In genomic region chr20:62365814-62366369, GRCh38 we compare ENCODE assay signal across 8 cellular contexts. TPM values are rescaled to one million over a fixed set of nuclear protein-coding genes. Genes with fewer than 3 reads are reported as not detected.
DNase-seq lines count a peak whose midpoint lies in the region; ATAC-seq and TF ChIP-seq lines count a peak whose summit lies in the region.

No MANE protein-coding gene starts in this region.

- intact Hi-C loops in lower lobe of right lung (cut with DNase I) = no loop called here
- intact Hi-C loops in aorta (cut with DNase I) = no loop called here

- CTCF ChIA-PET in AG04450 (lab: Charles Lee) = interaction anchor here (0.6 to 1.8 kb wide), 3 partner anchors 10 to 21 kb away, joined by 4 to 5 read pairs (median 5); no protein-coding TSS in a partner anchor

- H3K36me3 ChIP-seq in KMS-11 (ENCODE audit: insufficient read depth) (no peaks in the 10 kb centered on the region), lower lobe of right lung (peaks cover 5% of the 10 kb centered on the region), aorta (ENCODE audit: control insufficient read depth in 1 of 2, insufficient read depth in 2 of 2, low read length in 1 of 2) (peaks cover 0 to 1% of the 10 kb centered on the region in 2 donors)

- peak overlapping the region; percentile 62 for H3K4me3 ChIP-seq in AG04450 (ENCODE audit: low read depth, low read length)
- no peak overlapping the region for H3K4me3 ChIP-seq in KMS-11 (IDR thresholded peaks at IDR 0.05; ENCODE audit: insufficient read depth, low read depth, low read length)
- peak overlapping the region; percentile 70 for H3K4me3 ChIP-seq in lower lobe of right lung
- peak overlapping the region; percentile 73 to 88 for H3K4me3 ChIP-seq in aorta (ENCODE audit: low read length in 2 of 2)

- TF ChIP-seq CTCF in AG04450 (IDR thresholded peaks at IDR 0.05; ENCODE audit: low read depth, low read length) = no peak
- TF ChIP-seq CTCF in KMS-11 (conservative IDR thresholded peaks at IDR 0.05; ENCODE audit: low read depth, low read length) = no peak
- TF ChIP-seq CTCF in lower lobe of right lung (IDR thresholded peaks at IDR 0.05) = no peak

- H3K4me2 ChIP-seq in KMS-11 = peak overlapping the region; percentile 90

- no peaks in the 10 kb centered on the region for H4K20me1 ChIP-seq in KMS-11 (ENCODE audit: insufficient read depth)

- no peak overlapping the region for H3K27ac ChIP-seq in AG04450 (ENCODE audit: low read depth, low read length)
- H3K27ac ChIP-seq in KMS-11 = no peak overlapping the region
- peak overlapping the region; percentile 32 for H3K27ac ChIP-seq in caudate nucleus (ENCODE audit: low read depth, low read length)
- H3K27ac ChIP-seq in lower lobe of right lung = peak overlapping the region; percentile 86
- peak overlapping the region; percentile 49 to 66 for H3K27ac ChIP-seq in aorta (ENCODE audit: low read depth in 1 of 2, low read length in 2 of 2)

- peak overlapping the region; percentile 82; the same call in 1 of the 2 replicates for H2AFZ ChIP-seq in KMS-11 (ENCODE audit: low read depth)

- peak overlapping the region; percentile 58; the same call in 1 of the 2 replicates for H3K9ac ChIP-seq in KMS-11

- 11 to 12% methylated on average over 9 to 10 of the region's 10 CpGs for WGBS in aorta, 2 donors

- POLR2A ChIA-PET in AG04450 (lab: Yijun Ruan, JAX) = interaction anchor here (0.8 to 0.9 kb wide), 2 partner anchors 9 kb away, joined by 3 to 5 read pairs; no protein-coding TSS in a partner anchor

- H3K27me3 ChIP-seq in AG04450 (ENCODE audit: control insufficient read depth, insufficient read depth, low read length) (no peaks in the 10 kb centered on the region), KMS-11 (ENCODE audit: insufficient read depth, low read depth) (peaks cover 16% of the 10 kb centered on the region), lower lobe of right lung (ENCODE audit: low read depth) (peaks cover 11% of the 10 kb centered on the region), aorta (ENCODE audit: control insufficient read depth in 1 of 2, insufficient read depth in 2 of 2, low read length in 1 of 2) (no peaks in the 10 kb centered on the region)

- DNase-seq in AG04450 (ENCODE audit: low read depth, low spot score) (no peak), caudate nucleus (lab: John Stamatoyannopoulos, UW) (no peak), lower lobe of right lung (peak; percentile 58), aorta (peak; percentile 66 to 88), T-helper 2 cell (no peak)
- DNase-seq in effector CD4-positive, alpha-beta T cell = no peak

- H3K9me3 ChIP-seq in AG04450 (ENCODE audit: control insufficient read depth, insufficient read depth, low read length) = no peaks in the 10 kb centered on the region; the same call in 1 of the 2 replicates
- H3K9me3 ChIP-seq in lower lobe of right lung = no peaks in the 10 kb centered on the region
- no peaks in the 10 kb centered on the region for H3K9me3 ChIP-seq in aorta (ENCODE audit: control insufficient read depth, low read length)

- H3K79me2 ChIP-seq in KMS-11 (ENCODE audit: insufficient read depth, low read depth) = no peaks in the 10 kb centered on the region; the same call in 1 of the 2 replicates

- ATAC-seq in lower lobe of right lung (peak; percentile 31 to 46), aorta (ENCODE audit: low FRiP score) (peak; percentile 62), HG03571 (IDR thresholded peaks at IDR 0.05; ENCODE audit: unreplicated experiment) (no peak)

- H3K4me1 ChIP-seq in KMS-11 (ENCODE audit: low read depth, poor library complexity, severe bottlenecking) = peaks cover 32% of the 10 kb centered on the region
- peaks cover 92% of the 10 kb centered on the region for H3K4me1 ChIP-seq in lower lobe of right lung
- H3K4me1 ChIP-seq in aorta (ENCODE audit: control insufficient read depth in 1 of 2, insufficient read depth in 2 of 2, low read length in 2 of 2) = no peaks in the 10 kb centered on the region

RNA-seq across cellular contexts. Expression of gene LAMA5, which starts 1.2 kb away (rescaled TPM):
- polyA plus RNA-seq in AG04450 (2011; rRNA removed) = 1.9 and 3.8 TPM in 2 replicates
- polyA minus RNA-seq in AG04450 (2011; rRNA and poly(A)+ RNA removed) = 2.8 and 3.5 TPM in 2 replicates
- 282 TPM for total RNA-seq in lower lobe of right lung
- total RNA-seq in aorta = 100 to 1,000 TPM; 361 to 395 TPM
- polyA plus RNA-seq in aorta = 100 to 1,000 TPM in 1 of 2 donors, 10 to 100 TPM in 1; 52.2 to 345 TPM

RNA-seq across cellular contexts. Expression of gene RPS21, which starts 21.0 kb away (rescaled TPM):
- polyA plus RNA-seq in AG04450 (2011; rRNA removed) (2,351 and 2,723 TPM in 2 replicates), aorta (1,000 to 10,000 TPM; 4,520 to 6,824 TPM)
- 571 and 680 TPM in 2 replicates for polyA minus RNA-seq in AG04450 (2011; rRNA and poly(A)+ RNA removed)
- total RNA-seq in lower lobe of right lung (1,104 TPM), aorta (1,000 to 10,000 TPM in 1 of 2 donors, 100 to 1,000 TPM in 1; 965 to 1,002 TPM)

RNA-seq across cellular contexts. Expression of gene CABLES2, which starts 41.2 kb away (rescaled TPM):
- polyA plus RNA-seq in AG04450 (2011; rRNA removed) (3.8 and 4.9 TPM in 2 replicates), aorta (1 to 10 TPM; 1.8 to 2.1 TPM)
- polyA minus RNA-seq in AG04450 (2011; rRNA and poly(A)+ RNA removed) = 5.1 and 6.6 TPM in 2 replicates
- total RNA-seq in lower lobe of right lung (4.5 TPM), aorta (1 to 10 TPM; 3.0 to 4.2 TPM)

Comparison
In these comparisons a context has a peak if more than half of its experiments do, and no peak if none do; other contexts are left out.
1. DNase-seq: peak in lower lobe of right lung (single experiment) and aorta (2 of 2); none in AG04450 (single experiment), caudate nucleus (0 of 61), T-helper 2 cell (0 of 5) and effector CD4-positive, alpha-beta T cell (single experiment).
2. H3K27ac ChIP-seq: peak in caudate nucleus (single experiment), lower lobe of right lung (single experiment) and aorta (2 of 2); none in AG04450 (single experiment) and KMS-11 (single experiment).